26 cellular contexts compared by ENCODE assay signal in the genomic region with DNA sequence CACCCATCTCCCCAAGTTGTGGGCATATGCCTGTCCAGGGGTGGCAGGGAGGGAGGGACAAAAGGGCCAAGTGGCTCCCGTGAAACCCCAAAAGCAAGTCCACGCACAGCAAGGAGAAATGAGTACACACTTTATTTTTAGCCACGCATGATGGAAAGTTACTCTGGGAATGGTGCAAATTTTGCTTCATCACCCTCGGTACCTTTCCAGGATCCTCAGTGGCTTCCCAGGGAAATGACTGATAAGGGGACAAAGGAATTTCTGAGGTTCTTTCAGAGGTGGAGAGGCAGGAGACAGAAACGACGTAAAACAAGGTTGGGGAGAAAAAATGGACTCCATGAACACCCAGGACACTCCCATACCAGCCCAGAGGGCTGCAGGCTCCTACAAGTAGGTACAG.
DNase-seq lines count a peak whose midpoint lies in the region; ATAC-seq and TF ChIP-seq lines count a peak whose summit lies in the region.
"Had no signal": no experiment of that assay in that cellular context is flagged by ENCODE, and none has a peak within 500 bp of the region (broad histone marks: within the 10 kb centered on the region; RNA-seq: fewer than 3 reads in every experiment).

No MANE protein-coding gene starts in this region.

- H3K27ac Mint-ChIP-seq in naive thymus-derived CD4-positive, alpha-beta T cell: peak overlapping the region in 5 of 9 donors; percentile 21 to 74 (median 44)
- H3K27ac Mint-ChIP-seq in HFFc6: no peak overlapping the region
- H3K27ac Mint-ChIP-seq: nephron progenitor cell had no signal

- TF ChIP-seq CTCF in VCaP (conservative IDR thresholded peaks at IDR 0.05): no peak
- no peak for TF ChIP-seq CTCF in thoracic aorta (IDR thresholded peaks at IDR 0.05)
- no peak for TF ChIP-seq CTCF in HFFc6 (IDR thresholded peaks at IDR 0.05)

- no peak overlapping the region for H3K4me3 ChIP-seq in naive thymus-derived CD4-positive, alpha-beta T cell (ENCODE audit: low read length)
- peak overlapping the region; percentile 26 for H3K4me3 ChIP-seq in thoracic aorta
- H3K4me3 ChIP-seq: BLaER1, GM12878, K562, lower lobe of right lung, thyroid gland had no signal

- peak overlapping the region in 1 of 10 donors; percentile 48 for H3K4me3 Mint-ChIP-seq in naive thymus-derived CD4-positive, alpha-beta T cell
- H3K4me3 Mint-ChIP-seq in HFFc6: no peak overlapping the region
- H3K4me3 Mint-ChIP-seq: brain, nephron progenitor cell had no signal

- peak overlapping the region; percentile 92 for H3K27ac ChIP-seq in VCaP
- H3K27ac ChIP-seq in cingulate gyrus (ENCODE audit: low read depth, low read length): peak overlapping the region; percentile 56
- no peak overlapping the region for H3K27ac ChIP-seq in naive thymus-derived CD4-positive, alpha-beta T cell (ENCODE audit: low read depth, low read length)
- peak overlapping the region; percentile 67 to 70 for H3K27ac ChIP-seq in thoracic aorta
- H3K27ac ChIP-seq: BLaER1, lower lobe of right lung, thyroid gland had no signal

- DNase-seq in naive thymus-derived CD4-positive, alpha-beta T cell: no peak
- DNase-seq in thoracic aorta (ENCODE audit: low spot score) (no peak), amniotic stem cell (lab: John Stamatoyannopoulos, UW) (no peak), hippocampal formation (lab: John Stamatoyannopoulos, UW) (no peak), HFFc6 (no peak)
- DNase-seq: activated CD4-positive, alpha-beta T cell treated with anti-CD3 and anti-CD28 coated beads, Interleukin-2, amount 50 U/mL, for 48 hours; activated naive CD4-positive, alpha-beta T cell; activated T-cell treated with anti-CD3 and anti-CD28 coated beads, Interleukin-2, amount 50 U/mL, for 48 hours; DMS153; H7; lower lobe of right lung; NCI-H1092; NCI-H1694 treated with DMSO at 0.1 percent for 48 hours; NCI-H2171; NCI-H510A; nephron progenitor cell; stimulated activated naive CD4-positive, alpha-beta T cell; T-helper 1 cell; thyroid gland had no signal

- peaks cover 0 to 10% (median 5%) of the 10 kb centered on the region in 3 experiments for H3K36me3 ChIP-seq in naive thymus-derived CD4-positive, alpha-beta T cell (ENCODE audit: control insufficient read depth in 2 of 3, insufficient read depth in 3 of 3, low read length in 3 of 3)
- no peaks in the 10 kb centered on the region for H3K36me3 ChIP-seq in thoracic aorta
- H3K36me3 ChIP-seq: lower lobe of right lung, thyroid gland had no signal

- H3K27me3 Mint-ChIP-seq in naive thymus-derived CD4-positive, alpha-beta T cell: no peaks in the 10 kb centered on the region
- H3K27me3 Mint-ChIP-seq in HFFc6 (ENCODE audit: insufficient read depth): peaks cover 1% of the 10 kb centered on the region; the same call in 1 of the 2 replicates

- POLR2A ChIA-PET in naive thymus-derived CD4-positive, alpha-beta T cell (lab: Charles Lee): no interaction called here

- peaks cover 22 to 92% (median 75%) of the 10 kb centered on the region in 7 donors for H3K4me1 Mint-ChIP-seq in naive thymus-derived CD4-positive, alpha-beta T cell
- H3K4me1 Mint-ChIP-seq in HFFc6 (ENCODE audit: low read depth): peaks cover 36% of the 10 kb centered on the region

- intact Hi-C loops in naive thymus-derived CD4-positive, alpha-beta T cell (cut with micrococcal nuclease): no loop called here

- no peak for ATAC-seq in naive thymus-derived CD4-positive, alpha-beta T cell
- no peak for ATAC-seq in thoracic aorta (ENCODE audit: insufficient number of reproducible peaks, low FRiP score, low read depth)
- ATAC-seq: activated CD4-positive, CD25-positive, alpha-beta regulatory T cell treated with anti-CD3 and anti-CD28 coated beads, Interleukin-2, amount 50 U/mL, for 24 hours; GM12878; K562; lower lobe of right lung had no signal

- CTCF ChIA-PET in naive thymus-derived CD4-positive, alpha-beta T cell (lab: Charles Lee): no interaction called here

- no peaks in the 10 kb centered on the region for H3K9me3 ChIP-seq in naive thymus-derived CD4-positive, alpha-beta T cell (ENCODE audit: control insufficient read depth in 2 of 3, low read length in 3 of 3)
- H3K9me3 ChIP-seq in thoracic aorta: no peaks in the 10 kb centered on the region
- H3K9me3 ChIP-seq: BLaER1, lower lobe of right lung, thyroid gland had no signal

- no peaks in the 10 kb centered on the region for H3K27me3 ChIP-seq in naive thymus-derived CD4-positive, alpha-beta T cell (ENCODE audit: control insufficient read depth in 2 of 2, insufficient read depth in 2 of 2, low read length in 2 of 2)
- H3K27me3 ChIP-seq in thoracic aorta (replicated peaks; ENCODE audit: insufficient read depth): no peaks in the 10 kb centered on the region
- H3K27me3 ChIP-seq: BLaER1, thyroid gland had no signal

- peaks cover 3 to 25% (median 4%) of the 10 kb centered on the region in 5 donors for H3K36me3 Mint-ChIP-seq in naive thymus-derived CD4-positive, alpha-beta T cell
- no peaks in the 10 kb centered on the region; the same call in 1 of the 2 replicates for H3K36me3 Mint-ChIP-seq in HFFc6 (ENCODE audit: low read depth)

- H3K9me3 Mint-ChIP-seq in naive thymus-derived CD4-positive, alpha-beta T cell: peaks cover 0 to 1% (median 0%) of the 10 kb centered on the region in 11 donors
- H3K9me3 Mint-ChIP-seq in HFFc6: no peaks in the 10 kb centered on the region
- H3K9me3 Mint-ChIP-seq: nephron progenitor cell had no signal

- peaks cover 0 to 8% of the 10 kb centered on the region in 2 donors for H3K4me1 ChIP-seq in naive thymus-derived CD4-positive, alpha-beta T cell (ENCODE audit: control insufficient read depth in 2 of 2, insufficient read depth in 2 of 2, low read length in 2 of 2)
- peaks cover 11 to 36% of the 10 kb centered on the region in 2 donors for H3K4me1 ChIP-seq in thoracic aorta (ENCODE audit: control insufficient read depth in 1 of 2, low read depth in 2 of 2)
